10 cellular contexts compared by ENCODE assay signal in genomic region chr9:106945727-106946690, GRCh38.
A peak's percentile ranks its signal among the peaks of the same experiment; 100 is the strongest.
DNase-seq lines count a peak whose midpoint lies in the region; ATAC-seq lines count a peak whose summit lies in the region.
"Had no signal": no experiment of that assay in that cellular context is flagged by ENCODE, and none has a peak within 500 bp of the region (broad histone marks: within the 10 kb centered on the region; RNA-seq: fewer than 3 reads in every experiment).

No MANE protein-coding gene starts in this region.

- peak; percentile 49 for ATAC-seq in Right ventricle myocardium superior (ENCODE audit: poor library complexity)
- ATAC-seq in HG02642 (IDR thresholded peaks at IDR 0.05; ENCODE audit: poor library complexity, unreplicated experiment): no peak
- no peak for ATAC-seq in GM18861 (IDR thresholded peaks at IDR 0.05; ENCODE audit: unreplicated experiment)

- intact Hi-C loops in Right ventricle myocardium superior (cut with DNase I): no loop called here
- intact Hi-C loops in cardiac septum (cut with DNase I): no loop called here

- no peak for DNase-seq in Right ventricle myocardium superior
- DNase-seq in cardiac septum (ENCODE audit: low spot score): no peak
- DNase-seq in astrocyte of the hippocampus (ENCODE audit: low read depth, low spot score): peak; percentile 77
- peak; percentile 5 for DNase-seq in foreskin melanocyte
- DNase-seq in stromal cell of bone marrow (ENCODE audit: low read depth): peak; percentile 91
- no peak for DNase-seq in stimulated activated CD4-positive, alpha-beta T cell treated with anti-CD3 and anti-CD28 coated beads, Interleukin-15, amount 100 ng/mL, for 24 hours
- DNase-seq: activated CD4-positive, alpha-beta T cell treated with anti-CD3 and anti-CD28 coated beads, Interleukin-2, amount 10 ng/mL, durations not matched to agents 7 days and 5 days; activated effector memory CD4-positive, alpha-beta T cell treated with anti-CD3 and anti-CD28 coated beads, Interleukin-2, amount 50 U/mL, for 16 hours had no signal

Comparison
In these comparisons a context has a peak if more than half of its experiments do, and no peak if none do; other contexts are left out.
1. DNase-seq: peak in astrocyte of the hippocampus (single experiment), foreskin melanocyte (single experiment) and stromal cell of bone marrow (single experiment); none in Right ventricle myocardium superior (single experiment), cardiac septum (single experiment) and stimulated activated CD4-positive, alpha-beta T cell treated with anti-CD3 and anti-CD28 coated beads, Interleukin-15, amount 100 ng/mL, for 24 hours (single experiment).